Comparison of ENCODE assay signal across 8 cellular contexts in the genomic region with DNA sequence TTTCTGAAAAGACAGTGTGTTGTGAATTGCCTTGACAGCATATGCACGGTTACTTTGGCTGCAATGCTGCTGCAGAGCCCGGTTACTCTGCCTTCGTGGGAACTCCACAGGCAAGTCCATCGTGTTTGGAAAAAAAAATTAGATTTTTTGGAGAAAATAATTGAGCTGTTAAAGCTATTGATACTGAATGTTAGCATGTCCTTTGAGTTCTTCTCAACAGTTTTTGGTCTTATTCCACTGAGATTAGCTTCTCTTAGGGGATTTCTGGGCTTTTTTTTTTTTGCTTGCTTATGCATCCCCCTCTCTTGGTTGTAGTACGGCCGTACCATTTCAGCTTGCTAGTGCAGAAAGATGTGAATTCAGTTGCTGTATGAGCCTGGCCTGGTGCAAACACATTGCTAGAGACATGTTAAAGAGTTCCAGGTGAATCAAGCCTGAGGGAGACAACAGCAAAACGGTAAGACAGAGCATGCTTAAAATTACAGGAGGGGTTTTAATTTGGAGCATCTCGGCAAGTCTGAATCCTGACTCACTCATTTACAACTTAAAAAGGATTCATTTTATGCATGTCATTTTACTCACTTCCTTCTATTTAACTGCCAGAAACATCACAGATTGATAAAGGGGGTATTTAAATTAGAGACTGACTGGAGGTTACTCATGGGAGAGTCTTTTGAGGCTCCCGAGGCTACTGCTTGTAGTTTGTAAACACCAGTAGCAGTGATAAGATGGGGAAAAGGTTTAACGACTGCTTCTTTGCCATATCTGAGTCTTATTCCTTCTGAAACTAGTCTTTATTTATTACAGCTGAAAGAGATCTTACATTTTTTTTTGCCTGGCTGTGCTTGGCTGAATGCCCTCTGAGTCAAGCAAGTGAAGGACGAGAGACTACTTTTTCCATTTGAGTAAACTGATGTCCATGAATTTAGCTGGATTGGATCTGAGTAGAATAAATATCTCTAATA.
DNase-seq lines count a peak whose midpoint lies in the region; ATAC-seq and TF ChIP-seq lines count a peak whose summit lies in the region.

No MANE protein-coding gene starts in this region.

- in situ Hi-C loops in brain microvascular endothelial cell (cut with HindIII; ENCODE audit: low pct_ligation_motif_present, low sequenced_read_pairs), result no loop called here

- H3K36me3 Mint-ChIP-seq in nephron (ENCODE audit: low read depth), result no peaks in the 10 kb centered on the region

- H3K27me3 ChIP-seq in brain microvascular endothelial cell (replicated peaks), result no peaks in the 10 kb centered on the region
- no peaks in the 10 kb centered on the region for H3K27me3 ChIP-seq in prostate gland (replicated peaks; ENCODE audit: insufficient read depth)

- peak overlapping the region in 1 of 3 experiments; percentile 1 for H3K4me3 Mint-ChIP-seq in nephron

- H3K9me3 Mint-ChIP-seq in nephron, result no peaks in the 10 kb centered on the region

- DNase-seq in Right ventricle myocardium superior, result no peak
- no peak for DNase-seq in cardiac septum (ENCODE audit: low spot score)
- DNase-seq in brain microvascular endothelial cell, result peak; percentile 39
- no peak for DNase-seq in prostate gland (ENCODE audit: low spot score)
- no peak for DNase-seq in NCI-H1930 (lab: John Stamatoyannopoulos, UW)
- DNase-seq in GM10266 (ENCODE audit: extremely low spot score), result no peak

- peaks cover 49% of the 10 kb centered on the region for H3K4me1 Mint-ChIP-seq in nephron

- H3K27ac ChIP-seq in brain microvascular endothelial cell (no peak overlapping the region), prostate gland (no peak overlapping the region)

- H3K27me3 Mint-ChIP-seq in nephron (ENCODE audit: low read depth), result no peaks in the 10 kb centered on the region

- intact Hi-C loops in Right ventricle myocardium superior (cut with DNase I), result no loop called here
- intact Hi-C loops in cardiac septum (cut with DNase I), result no loop called here
- intact Hi-C loops in prostate gland (cut with DNase I), result no loop called here

- ATAC-seq in Right ventricle myocardium superior (ENCODE audit: poor library complexity) (peak; percentile 57), HG03280 (IDR thresholded peaks at IDR 0.05; ENCODE audit: unreplicated experiment) (peak; percentile 31)

- no peak for TF ChIP-seq POLR2A in prostate gland (IDR thresholded peaks at IDR 0.05)

- 48% methylated on average over 11 of the region's 11 CpGs for WGBS in prostate gland

- H3K36me3 ChIP-seq in brain microvascular endothelial cell (replicated peaks) (no peaks in the 10 kb centered on the region), prostate gland (no peaks in the 10 kb centered on the region)

- H3K9me3 ChIP-seq in prostate gland, result no peaks in the 10 kb centered on the region

- no peak for TF ChIP-seq CTCF in brain microvascular endothelial cell (IDR thresholded peaks at IDR 0.05; ENCODE audit: low read depth, low read length, missing control alignments)
- no peak for TF ChIP-seq CTCF in nephron (IDR thresholded peaks at IDR 0.05; ENCODE audit: unreplicated experiment in 3 of 3)
- TF ChIP-seq CTCF in prostate gland (IDR thresholded peaks at IDR 0.05), result no peak
- no peak for TF ChIP-seq CTCF in GM10266 (IDR thresholded peaks at IDR 0.05; ENCODE audit: control insufficient read depth, insufficient read depth, low read depth, missing control alignments)

- H3K4me3 ChIP-seq in brain microvascular endothelial cell (ENCODE audit: low read depth, low read length) (no peak overlapping the region), prostate gland (no peak overlapping the region)

- H3K27ac Mint-ChIP-seq in nephron, result peak overlapping the region; percentile 8 to 30 (median 21)

- peaks cover 9% of the 10 kb centered on the region for H3K4me1 ChIP-seq in prostate gland (replicated peaks)
